17 cellular contexts compared by ENCODE assay signal in the genomic region with DNA sequence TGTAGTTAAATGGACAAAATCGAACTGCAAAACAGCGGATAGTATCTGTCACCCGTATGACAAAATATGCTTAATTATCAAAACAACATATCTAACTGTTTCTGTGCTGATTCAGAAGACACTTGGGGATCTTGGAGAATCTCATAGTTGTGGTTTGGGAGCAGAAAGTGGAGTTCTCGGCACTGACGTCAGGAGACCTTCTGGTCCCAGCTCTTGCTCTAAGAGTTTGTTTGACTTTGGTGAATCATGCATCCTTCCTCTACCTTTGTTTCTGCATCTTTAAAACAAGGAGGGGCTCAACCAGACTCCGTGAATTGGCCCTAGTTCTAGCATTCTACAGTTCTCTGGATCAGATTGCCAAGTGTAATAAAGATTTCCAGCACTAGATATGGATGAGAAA. TPM values are rescaled to one million over a fixed set of nuclear protein-coding genes. Genes with fewer than 3 reads are reported as not detected.
DNase-seq lines count a peak whose midpoint lies in the region; ATAC-seq and TF ChIP-seq lines count a peak whose summit lies in the region.
"Had no signal": no experiment of that assay in that cellular context is flagged by ENCODE, and none has a peak within 500 bp of the region (broad histone marks: within the 10 kb centered on the region; RNA-seq: fewer than 3 reads in every experiment).

No MANE protein-coding gene starts in this region.

- intact Hi-C loops in right cardiac atrium (cut with DNase I) = no loop called here

- H4K20me1 ChIP-seq in GM23248 (ENCODE audit: insufficient read depth) = no peaks in the 10 kb centered on the region

- H3K9me3 Mint-ChIP-seq in activated CD4-positive, alpha-beta T cell treated with anti-CD3 and anti-CD28 coated beads, Interleukin-2, amount 10 ng/mL, durations not matched to agents 7 days and 5 days = no peaks in the 10 kb centered on the region
- H3K9me3 Mint-ChIP-seq: activated naive CD8-positive, alpha-beta T cell treated with anti-CD3 and anti-CD28 coated beads, Interleukin-2, amount 10 ng/mL, durations not matched to agents 7 days and 5 days; activated T-cell treated with anti-CD3 and anti-CD28 coated beads, Interleukin-2, amount 50 U/mL, for 24 hours had no signal

- H3K9me2 ChIP-seq in GM23248 (ENCODE audit: insufficient read depth) = no peaks in the 10 kb centered on the region

- in situ Hi-C loops in GM23248 (cut with MboI) (no loop called here), SK-MEL-5 (cut with HindIII; ENCODE audit: low pct_unique_long_range_greater_than_20kb, low sequenced_read_pairs) (no loop called here)

- no peak overlapping the region for H3K27ac Mint-ChIP-seq in activated CD4-positive, alpha-beta T cell treated with anti-CD3 and anti-CD28 coated beads, Interleukin-2, amount 10 ng/mL, durations not matched to agents 7 days and 5 days
- H3K27ac Mint-ChIP-seq: activated naive CD8-positive, alpha-beta T cell treated with anti-CD3 and anti-CD28 coated beads, Interleukin-2, amount 10 ng/mL, durations not matched to agents 7 days and 5 days; activated T-cell treated with anti-CD3 and anti-CD28 coated beads, Interleukin-2, amount 50 U/mL, for 24 hours had no signal

- CTCF ChIA-PET in activated CD4-positive, alpha-beta T cell treated with anti-CD3 and anti-CD28 coated beads, Interleukin-2, amount 10 ng/mL, durations not matched to agents 7 days and 5 days (lab: Charles Lee) = interaction anchor here (0.6 kb wide), 1 partner anchor 28 kb away, joined by 3 read pairs; no protein-coding TSS in a partner anchor

- H3K9me3 ChIP-seq in GM23248 (ENCODE audit: low read depth) = no peaks in the 10 kb centered on the region
- no peaks in the 10 kb centered on the region for H3K9me3 ChIP-seq in SJCRH30 (replicated peaks)
- H3K9me3 ChIP-seq in right cardiac atrium (ENCODE audit: control insufficient read depth, low read length) = no peaks in the 10 kb centered on the region
- H3K9me3 ChIP-seq: heart left ventricle had no signal

- H3K4me1 Mint-ChIP-seq in activated CD4-positive, alpha-beta T cell treated with anti-CD3 and anti-CD28 coated beads, Interleukin-2, amount 10 ng/mL, durations not matched to agents 7 days and 5 days = no peaks in the 10 kb centered on the region
- H3K4me1 Mint-ChIP-seq: activated naive CD8-positive, alpha-beta T cell treated with anti-CD3 and anti-CD28 coated beads, Interleukin-2, amount 10 ng/mL, durations not matched to agents 7 days and 5 days had no signal

- no peak overlapping the region for H3K4me3 ChIP-seq in GM23248
- H3K4me3 ChIP-seq in fibroblast of mammary gland (ENCODE audit: control insufficient read depth, low read depth, low read length) = no peak overlapping the region
- H3K4me3 ChIP-seq in SJCRH30 = no peak overlapping the region
- no peak overlapping the region for H3K4me3 ChIP-seq in right cardiac atrium (ENCODE audit: low read length)
- H3K4me3 ChIP-seq: heart left ventricle had no signal

- H3K79me2 ChIP-seq in GM23248 (ENCODE audit: insufficient read depth) = no peaks in the 10 kb centered on the region

- no peaks in the 10 kb centered on the region for H3K36me3 Mint-ChIP-seq in activated CD4-positive, alpha-beta T cell treated with anti-CD3 and anti-CD28 coated beads, Interleukin-2, amount 10 ng/mL, durations not matched to agents 7 days and 5 days (ENCODE audit: low read depth)
- H3K36me3 Mint-ChIP-seq: activated naive CD8-positive, alpha-beta T cell treated with anti-CD3 and anti-CD28 coated beads, Interleukin-2, amount 10 ng/mL, durations not matched to agents 7 days and 5 days had no signal

- H3F3A ChIP-seq in GM23248 (ENCODE audit: insufficient read depth) = peaks cover 13% of the 10 kb centered on the region; the same call in 1 of the 2 replicates

- POLR2A ChIA-PET in activated CD4-positive, alpha-beta T cell treated with anti-CD3 and anti-CD28 coated beads, Interleukin-2, amount 10 ng/mL, durations not matched to agents 7 days and 5 days (lab: Charles Lee) = no interaction called here

- H3K4me2 ChIP-seq in GM23248 (ENCODE audit: unreplicated experiment) = no peak overlapping the region

- H3K27ac ChIP-seq in GM23248 (no peak overlapping the region), SJCRH30 (no peak overlapping the region), right cardiac atrium (ENCODE audit: low read length) (no peak overlapping the region)
- H3K27ac ChIP-seq: heart left ventricle had no signal

- ATAC-seq in right cardiac atrium = no peak
- ATAC-seq: heart left ventricle had no signal

- H3K4me1 ChIP-seq in GM23248 (ENCODE audit: insufficient read depth) = 0 out of 2 replicates have a peak, but pooled peaks cover 5% of the 10 kb centered on the region
- H3K4me1 ChIP-seq in SJCRH30 = no peaks in the 10 kb centered on the region
- H3K4me1 ChIP-seq in right cardiac atrium (ENCODE audit: control insufficient read depth, insufficient read depth, low read length) = no peaks in the 10 kb centered on the region
- H3K4me1 ChIP-seq: heart left ventricle had no signal

- H3K27me3 ChIP-seq in GM23248 (replicated peaks; ENCODE audit: insufficient read depth) (no peaks in the 10 kb centered on the region), SJCRH30 (no peaks in the 10 kb centered on the region), right cardiac atrium (ENCODE audit: control insufficient read depth, insufficient read depth) (no peaks in the 10 kb centered on the region)
- H3K27me3 ChIP-seq: heart left ventricle had no signal

- H3K36me3 ChIP-seq in GM23248 (ENCODE audit: low read depth) (no peaks in the 10 kb centered on the region), SJCRH30 (no peaks in the 10 kb centered on the region)
- H3K36me3 ChIP-seq: heart left ventricle had no signal

- H2AFZ ChIP-seq in GM23248 = no peak overlapping the region

- H3K27me3 Mint-ChIP-seq in activated CD4-positive, alpha-beta T cell treated with anti-CD3 and anti-CD28 coated beads, Interleukin-2, amount 10 ng/mL, durations not matched to agents 7 days and 5 days = no peaks in the 10 kb centered on the region
- H3K27me3 Mint-ChIP-seq: activated naive CD8-positive, alpha-beta T cell treated with anti-CD3 and anti-CD28 coated beads, Interleukin-2, amount 10 ng/mL, durations not matched to agents 7 days and 5 days; activated T-cell treated with anti-CD3 and anti-CD28 coated beads, Interleukin-2, amount 50 U/mL, for 24 hours had no signal

- 22 to 27% methylated on average over 6 of the region's 6 CpGs for WGBS in GM23248 (ENCODE audit: low coverage in 1 of 2, low lambda C conversion rate in 2 of 2, missing lambda C conversion rate in 2 of 2), 2 experiments
- 78% methylated on average over 6 of the region's 6 CpGs for WGBS in right cardiac atrium

- DNase-seq in A172 (ENCODE audit: low spot score) (peak; percentile 89), GM23248 (peak; percentile 83), SK-MEL-5 (ENCODE audit: low read depth, low spot score) (peak; percentile 1), fibroblast of mammary gland (ENCODE audit: low read depth) (peak; percentile 93), mucosa of gallbladder (ENCODE audit: low spot score) (no peak), SJCRH30 (no peak), right cardiac atrium (no peak)
- no peak for DNase-seq in activated CD4-positive, alpha-beta T cell treated with anti-CD3 and anti-CD28 coated beads, Interleukin-2, amount 10 ng/mL, durations not matched to agents 7 days and 5 days
- DNase-seq: activated CD4-positive, alpha-beta T cell treated with anti-CD3 and anti-CD28 coated beads, Interleukin-2, amount 50 U/mL, for 1 hour; activated naive CD8-positive, alpha-beta T cell treated with anti-CD3 and anti-CD28 coated beads, Interleukin-2, amount 10 ng/mL, durations not matched to agents 7 days and 5 days; activated T-cell treated with anti-CD3 and anti-CD28 coated beads, Interleukin-2, amount 50 U/mL, for 24 hours; heart left ventricle; KG1; NCI-H1436 treated with DMSO at 0.1 percent for 48 hours; SHP77; stimulated activated CD4-positive, alpha-beta T cell treated with anti-CD3 and anti-CD28 coated beads, Interleukin-4, amount 100 ng/mL, for 24 hours had no signal

- TF ChIP-seq CTCF in fibroblast of mammary gland (conservative IDR thresholded peaks at IDR 0.05; ENCODE audit: control insufficient read depth, insufficient read depth, low read depth, low read length) = no peak

- H3K4me3 Mint-ChIP-seq in activated CD4-positive, alpha-beta T cell treated with anti-CD3 and anti-CD28 coated beads, Interleukin-2, amount 10 ng/mL, durations not matched to agents 7 days and 5 days = no peak overlapping the region
- H3K4me3 Mint-ChIP-seq: activated naive CD8-positive, alpha-beta T cell treated with anti-CD3 and anti-CD28 coated beads, Interleukin-2, amount 10 ng/mL, durations not matched to agents 7 days and 5 days; activated T-cell treated with anti-CD3 and anti-CD28 coated beads, Interleukin-2, amount 50 U/mL, for 24 hours had no signal

- no peak overlapping the region for H3K9ac ChIP-seq in GM23248

RNA-seq across cellular contexts. Expression of a gene that starts 37.0 kb away (rescaled TPM):
- 0.02 and 0.05 TPM in 2 replicates for total RNA-seq in A172 (2014; rRNA removed; shearing (Covaris generic))
- not detected in 2 replicates for total RNA-seq in GM23248 (2014; rRNA removed; shearing (Covaris generic))
- polyA plus RNA-seq in GM23248 (2016; fragmentation: Nextera tagmentation; extraction: Ambion mirVana) (not detected in 2 replicates), right cardiac atrium (not detected)
- total RNA-seq in SK-MEL-5 (2014; rRNA removed; shearing (Covaris generic)) = not detected in 2 replicates
- polyA plus RNA-seq in SK-MEL-5 (2015; cell fraction: cytosol; rRNA removed) = not detected in 2 replicates
- polyA plus RNA-seq in SK-MEL-5 (2015; cell fraction: nucleus; rRNA removed) = not detected in 2 replicates
- total RNA-seq in mucosa of gallbladder (0.03 TPM), right cardiac atrium (not detected)
- total RNA-seq in activated CD4-positive, alpha-beta T cell treated with anti-CD3 and anti-CD28 coated beads, Interleukin-2, amount 10 ng/mL, durations not matched to agents 7 days and 5 days = not detected
- total RNA-seq in SJCRH30 (2014; rRNA removed; shearing (Covaris generic)) = 0.02 TPM in 1 of 2 replicates, not detected in the other
- total RNA-seq: cerebellum had no signal
- polyA plus RNA-seq: heart left ventricle had no signal

Comparison
In these comparisons a context has a peak if more than half of its experiments do, and no peak if none do; other contexts are left out.
1. DNase-seq: peak in A172 (single experiment), GM23248 (single experiment), SK-MEL-5 (single experiment) and fibroblast of mammary gland (single experiment); none in mucosa of gallbladder (single experiment), activated CD4-positive, alpha-beta T cell treated with anti-CD3 and anti-CD28 coated beads, Interleukin-2, amount 10 ng/mL, durations not matched to agents 7 days and 5 days (single experiment), SJCRH30 (0 of 2) and right cardiac atrium (0 of 3).